ENCODE assay signal across 23 cellular contexts in the genomic region with DNA sequence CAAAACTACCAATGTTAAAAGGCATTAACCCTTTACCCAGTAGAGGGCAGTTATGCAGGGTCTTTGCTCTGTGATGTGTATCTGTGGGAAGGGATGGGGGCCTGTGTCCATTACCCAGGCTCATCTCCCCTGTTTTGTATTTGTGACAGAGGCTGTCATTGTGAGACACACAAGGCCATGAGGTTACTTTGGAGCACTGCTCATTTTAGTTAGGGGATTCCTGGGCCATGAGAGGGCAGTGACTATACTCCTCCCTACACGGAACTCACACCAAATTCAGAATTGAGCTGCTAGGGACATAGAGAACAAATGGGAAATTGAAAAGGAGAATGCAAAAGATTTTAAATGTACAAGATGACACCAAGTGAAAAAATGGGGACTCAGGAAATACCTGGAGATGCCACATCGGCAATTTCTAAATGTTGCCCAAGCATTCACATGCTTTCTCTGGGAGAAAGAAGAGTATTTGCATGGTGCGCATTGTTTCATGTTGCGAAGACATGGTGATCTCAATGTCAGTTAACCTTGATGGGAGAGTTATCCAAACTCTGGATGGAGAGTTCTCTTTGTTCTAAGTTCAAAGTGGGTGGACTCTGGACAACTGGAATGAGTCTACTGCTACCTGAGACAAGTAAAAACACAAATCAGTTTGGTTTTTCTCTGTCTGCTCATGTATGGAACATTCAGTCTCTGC. TPM values are rescaled to one million over a fixed set of nuclear protein-coding genes. Genes with fewer than 3 reads are reported as not detected.
"Had no signal": no experiment of that assay in that cellular context is flagged by ENCODE, and none has a peak within 500 bp of the region (broad histone marks: within the 10 kb centered on the region; RNA-seq: fewer than 3 reads in every experiment).

No MANE protein-coding gene starts in this region.

- H3K27ac ChIP-seq: body of pancreas, gastrocnemius medialis, left lung, psoas muscle, thyroid gland had no signal

- H3K4me2 ChIP-seq: smooth muscle cell had no signal

- H3K27me3 Mint-ChIP-seq: activated T-cell treated with anti-CD3 and anti-CD28 coated beads, Interleukin-2, amount 50 U/mL, for 24 hours had no signal

- H3K27ac Mint-ChIP-seq: activated CD4-positive, alpha-beta memory T cell treated with anti-CD3 and anti-CD28 coated beads, Interleukin-2, amount 10 ng/mL, durations not matched to agents 7 days and 5 days; activated naive CD4-positive, alpha-beta T cell treated with anti-CD3 and anti-CD28 coated beads for 36 hours; activated T-cell treated with anti-CD3 and anti-CD28 coated beads, Interleukin-2, amount 50 U/mL, for 24 hours; naive thymus-derived CD4-positive, alpha-beta T cell; stimulated activated effector memory CD8-positive, alpha-beta T cell treated with anti-CD3 and anti-CD28 coated beads, Interleukin-12 subunit alpha, Interleukin-12 subunit beta, amount 100 ng/mL, for 72 hours had no signal

- H3K9me3 ChIP-seq: body of pancreas, gastrocnemius medialis, left lung, mucosa of descending colon, psoas muscle, thyroid gland had no signal

- DNase-seq: activated CD4-positive, alpha-beta memory T cell treated with anti-CD3 and anti-CD28 coated beads, Interleukin-2, amount 10 ng/mL, durations not matched to agents 7 days and 5 days; activated CD4-positive, alpha-beta T cell treated with anti-CD3 and anti-CD28 coated beads for 48 hours; activated CD4-positive, CD25-positive, alpha-beta regulatory T cell; activated naive CD4-positive, alpha-beta T cell treated with anti-CD3 and anti-CD28 coated beads for 36 hours; activated T-cell treated with anti-CD3 and anti-CD28 coated beads, Interleukin-2, amount 50 U/mL, for 24 hours; body of pancreas; caudate nucleus; erythroblast; gastrocnemius medialis; head of caudate nucleus; left lung; mammary epithelial cell; mucosa of descending colon; naive thymus-derived CD4-positive, alpha-beta T cell; psoas muscle; stimulated activated CD4-positive, alpha-beta T cell treated with anti-CD3 and anti-CD28 coated beads, Interleukin-4, amount 100 ng/mL, for 1 hour; thyroid gland had no signal

- ATAC-seq: body of pancreas; gastrocnemius medialis; left lung; mucosa of descending colon; naive thymus-derived CD4-positive, alpha-beta T cell; psoas muscle; sciatic nerve; stimulated activated effector memory CD8-positive, alpha-beta T cell treated with anti-CD3 and anti-CD28 coated beads, Interleukin-12 subunit alpha, Interleukin-12 subunit beta, amount 100 ng/mL, for 72 hours had no signal

- H3K36me3 Mint-ChIP-seq: stimulated activated effector memory CD8-positive, alpha-beta T cell treated with anti-CD3 and anti-CD28 coated beads, Interleukin-12 subunit alpha, Interleukin-12 subunit beta, amount 100 ng/mL, for 72 hours had no signal

- H3K27me3 ChIP-seq: body of pancreas, gastrocnemius medialis, left lung, thyroid gland had no signal

- H3K9me3 Mint-ChIP-seq: activated T-cell treated with anti-CD3 and anti-CD28 coated beads, Interleukin-2, amount 50 U/mL, for 24 hours; stimulated activated effector memory CD8-positive, alpha-beta T cell treated with anti-CD3 and anti-CD28 coated beads, Interleukin-12 subunit alpha, Interleukin-12 subunit beta, amount 100 ng/mL, for 72 hours had no signal

- H3K4me1 ChIP-seq: gastrocnemius medialis, left lung, psoas muscle, thyroid gland had no signal

- H3K4me3 ChIP-seq: body of pancreas, gastrocnemius medialis, left lung, mucosa of descending colon, psoas muscle, smooth muscle cell, thyroid gland had no signal

- H3K4me3 Mint-ChIP-seq: activated CD4-positive, alpha-beta memory T cell treated with anti-CD3 and anti-CD28 coated beads, Interleukin-2, amount 10 ng/mL, durations not matched to agents 7 days and 5 days; activated naive CD4-positive, alpha-beta T cell treated with anti-CD3 and anti-CD28 coated beads for 36 hours; activated T-cell treated with anti-CD3 and anti-CD28 coated beads, Interleukin-2, amount 50 U/mL, for 24 hours; naive thymus-derived CD4-positive, alpha-beta T cell; stimulated activated effector memory CD8-positive, alpha-beta T cell treated with anti-CD3 and anti-CD28 coated beads, Interleukin-12 subunit alpha, Interleukin-12 subunit beta, amount 100 ng/mL, for 72 hours; T-helper 2 cell treated with Interferon-gamma antibody and Interleukin-4, amounts not matched to agents 5 μg/mL and 100 μg/mL, for 36 hours had no signal

- H3K36me3 ChIP-seq: gastrocnemius medialis, thyroid gland had no signal

RNA-seq across cellular contexts. Expression of gene C9orf152, which starts 32.5 kb away (rescaled TPM):
- total RNA-seq: activated CD4-positive, alpha-beta memory T cell treated with anti-CD3 and anti-CD28 coated beads, Interleukin-2, amount 10 ng/mL, durations not matched to agents 7 days and 5 days; activated naive CD4-positive, alpha-beta T cell treated with anti-CD3 and anti-CD28 coated beads for 36 hours; gastrocnemius medialis; kidney epithelial cell; mammary epithelial cell; naive thymus-derived CD4-positive, alpha-beta T cell; osteocyte; psoas muscle; sciatic nerve; smooth muscle cell had no signal
- polyA plus RNA-seq: mammary epithelial cell; naive thymus-derived CD4-positive, alpha-beta T cell; smooth muscle cell had no signal
